28 cellular contexts compared by ENCODE assay signal in genomic region chr6:48893048-48893447, GRCh38.
"Had no signal": no experiment of that assay in that cellular context is flagged by ENCODE, and none has a peak within 500 bp of the region (broad histone marks: within the 10 kb centered on the region; RNA-seq: fewer than 3 reads in every experiment).

No MANE protein-coding gene starts in this region.

- H3K4me3 ChIP-seq: left lung, lower lobe of right lung, pancreas, prostate gland, sigmoid colon, spleen, suprapubic skin, thoracic aorta, tibial artery, upper lobe of right lung had no signal

- H3K36me3 ChIP-seq: left lung, lower lobe of right lung, pancreas, prostate gland, sigmoid colon, spleen, suprapubic skin, thoracic aorta, tibial artery, upper lobe of right lung had no signal

- H3K27ac ChIP-seq: left lung, lower lobe of right lung, pancreas, prostate gland, sigmoid colon, spleen, suprapubic skin, thoracic aorta, tibial artery, upper lobe of right lung had no signal

- ATAC-seq: left colon; left lung; lower lobe of right lung; naive thymus-derived CD8-positive, alpha-beta T cell; pancreas; right cardiac atrium; stimulated activated effector memory CD8-positive, alpha-beta T cell treated with anti-CD3 and anti-CD28 coated beads, Interleukin-12 subunit alpha, Interleukin-12 subunit beta, amount 100 ng/mL, for 72 hours; upper lobe of right lung had no signal

- H3K27me3 ChIP-seq: left lung, pancreas, sigmoid colon, spleen, suprapubic skin, tibial artery, upper lobe of right lung had no signal

- H3K9me3 ChIP-seq: left lung, lower lobe of right lung, pancreas, prostate gland, sigmoid colon, suprapubic skin, thoracic aorta, tibial artery, upper lobe of right lung had no signal

- DNase-seq: hypothalamus; immature natural killer cell; kidney; left colon; left lung; lower lobe of right lung; mammary epithelial cell; mesenchymal stem cell; naive thymus-derived CD8-positive, alpha-beta T cell; nucleus accumbens; pancreas; posterior cingulate gyrus; retina; right cardiac atrium; sigmoid colon; small intestine; spleen; stimulated activated CD4-positive, alpha-beta T cell treated with anti-CD3 and anti-CD28 coated beads, Interleukin-4, amount 100 ng/mL, for 24 hours; stimulated activated naive CD4-positive, alpha-beta T cell; tibial artery; trophoblast cell; upper lobe of right lung had no signal

- H3K4me1 ChIP-seq: left lung, lower lobe of right lung, pancreas, prostate gland, sigmoid colon, spleen, suprapubic skin, tibial artery, upper lobe of right lung had no signal

- FAIRE-seq: islet of Langerhans, kidney, pancreas, small intestine, urothelium cell line had no signal
